In the genomic region with DNA sequence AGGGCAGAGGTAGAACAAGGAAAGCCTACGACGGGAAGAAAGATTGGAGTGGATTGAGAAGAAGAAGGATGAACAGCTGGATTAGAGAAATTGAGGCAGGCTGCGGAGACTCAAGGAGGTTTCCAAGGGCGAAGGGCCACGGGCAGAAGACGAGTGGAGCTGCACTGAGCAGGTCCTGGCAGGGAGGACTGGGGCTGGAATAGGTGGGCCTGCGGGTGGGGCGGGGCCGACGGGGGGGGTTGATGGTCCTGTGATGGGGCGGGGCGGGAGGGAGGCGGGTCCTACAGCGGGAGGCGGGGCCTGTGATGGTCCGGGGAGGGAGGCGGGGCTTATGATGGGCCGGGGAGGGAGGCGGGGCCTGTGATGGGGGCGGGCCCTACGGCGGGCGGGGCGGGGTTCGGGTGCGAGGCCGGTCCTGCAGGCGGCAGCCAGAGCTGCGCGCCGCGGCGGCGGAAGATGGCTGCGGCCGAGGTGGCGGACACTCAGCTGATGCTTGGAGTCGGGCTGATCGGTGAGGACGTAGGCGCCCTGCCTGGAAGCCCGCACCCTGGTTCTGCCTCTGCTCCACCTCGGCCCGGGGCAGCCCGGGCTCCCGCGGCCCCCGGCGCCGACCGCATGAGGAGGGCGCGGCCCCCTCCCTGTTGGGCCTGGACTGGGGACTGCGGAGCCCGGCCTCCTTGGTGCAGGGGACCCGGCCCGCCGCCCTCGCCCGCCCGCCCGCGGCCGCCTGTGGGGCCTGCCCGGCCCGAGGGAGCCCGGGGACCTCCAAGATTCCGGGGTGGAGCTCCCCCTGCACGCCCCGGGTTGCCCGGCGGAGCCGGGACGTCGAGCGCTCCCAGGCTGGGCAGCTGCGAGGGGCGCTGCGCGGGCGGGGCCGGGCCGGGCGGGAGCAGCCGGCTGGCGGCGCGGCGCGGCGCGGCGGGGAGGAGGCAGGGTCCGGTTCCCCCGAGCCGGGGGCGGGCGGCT, we compare ENCODE assay signal across 8 cellular contexts. TPM values are rescaled to one million over a fixed set of nuclear protein-coding genes. Genes with fewer than 3 reads are reported as not detected.
DNase-seq lines count a peak whose midpoint lies in the region; TF ChIP-seq lines count a peak whose summit lies in the region.

A gene with protein sequence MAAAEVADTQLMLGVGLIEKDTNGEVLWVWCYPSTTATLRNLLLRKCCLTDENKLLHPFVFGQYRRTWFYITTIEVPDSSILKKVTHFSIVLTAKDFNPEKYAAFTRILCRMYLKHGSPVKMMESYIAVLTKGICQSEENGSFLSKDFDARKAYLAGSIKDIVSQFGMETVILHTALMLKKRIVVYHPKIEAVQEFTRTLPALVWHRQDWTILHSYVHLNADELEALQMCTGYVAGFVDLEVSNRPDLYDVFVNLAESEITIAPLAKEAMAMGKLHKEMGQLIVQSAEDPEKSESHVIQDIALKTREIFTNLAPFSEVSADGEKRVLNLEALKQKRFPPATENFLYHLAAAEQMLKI (plus strand): TSS at position 427 of the 966 bp plus-strand sequence. CDS start 30 bp downstream, at position 457.

- intact Hi-C loops in mammary epithelial cell (cut with micrococcal nuclease), result loop anchor here (1.0 kb wide), 1 partner anchor 24 kb away; a partner anchor contains a TSS

- dilution Hi-C loops in mammary epithelial cell (cut with HindIII; ENCODE audit: low sequenced_read_pairs), result loop anchor here (5.0 kb wide), 1 partner anchor 97 kb away; no protein-coding TSS in a partner anchor

- peaks cover 20% of the 10 kb centered on the region for H3K79me2 ChIP-seq in mammary epithelial cell (ENCODE audit: insufficient read depth, low read length)

- H3K36me3 ChIP-seq in WERI-Rb-1 (peaks cover 12% of the 10 kb centered on the region), mammary epithelial cell (ENCODE audit: insufficient read depth, low read length) (peaks cover 3% of the 10 kb centered on the region)

- peak within 1 kb of the TSS; percentile 92 for H2AFZ ChIP-seq in mammary epithelial cell (ENCODE audit: low read depth, low read length)

- H3K27ac ChIP-seq in WERI-Rb-1, result peak within 1 kb of the TSS; percentile 56
- peak within 1 kb of the TSS; percentile 43 for H3K27ac ChIP-seq in mammary epithelial cell (ENCODE audit: insufficient read depth, low read depth, low read length)
- peak within 1 kb of the TSS; percentile 43 to 88 (median 82) for H3K27ac ChIP-seq in skin epidermis

- CTCF ChIA-PET in mammary epithelial cell (lab: Charles Lee; ENCODE audit: low non-redundant PET), result interaction anchor here (0.8 kb wide), 1 partner anchor 13 kb away, joined by 4 read pairs; no protein-coding TSS in a partner anchor

- DNase-seq in GM12864 (ENCODE audit: low read depth) (no peak), H4 (ENCODE audit: low spot score) (peak; percentile 42), M059J (ENCODE audit: low read depth) (peak; percentile 53), WERI-Rb-1 (peak; percentile 69), mammary epithelial cell (peak; percentile 66), iPS-NIHi7 (ENCODE audit: extremely low spot score) (peak; percentile 99), cortex of kidney (lab: John Stamatoyannopoulos, UW) (no peak)

- peaks cover 24% of the 10 kb centered on the region for H3K4me1 ChIP-seq in mammary epithelial cell (ENCODE audit: insufficient read depth, low read length)

- H4K20me1 ChIP-seq in mammary epithelial cell (ENCODE audit: insufficient read depth, low read length), result no peaks in the 10 kb centered on the region

- BruUV-seq in mammary epithelial cell (replicated peaks; lab: Mats Ljungman, UMichigan), result no TSS peak

- H3K4me3 ChIP-seq in GM12864 (ENCODE audit: low read depth, low read length) (peak within 1 kb of the TSS; percentile 84), WERI-Rb-1 (ENCODE audit: low read depth, low read length) (peak within 1 kb of the TSS; percentile 54), mammary epithelial cell (replicated peaks in 1 of 3; ENCODE audit: insufficient read depth in 1 of 3, low read depth in 2 of 3, low read length in 3 of 3) (peak within 1 kb of the TSS; percentile 74 to 76 (median 74)), skin epidermis (peak within 1 kb of the TSS; percentile 73 to 95 (median 89))

- H3K9ac ChIP-seq in mammary epithelial cell (ENCODE audit: insufficient read depth, low read length), result peak within 1 kb of the TSS; percentile 60

- no peak for TF ChIP-seq CTCF in GM12864 (IDR thresholded peaks at IDR 0.05; ENCODE audit: low read depth, low read length, missing control alignments)
- TF ChIP-seq CTCF in WERI-Rb-1 (IDR thresholded peaks at IDR 0.05; ENCODE audit: low read depth, low read length), result no peak
- TF ChIP-seq CTCF in mammary epithelial cell (conservative IDR thresholded peaks at IDR 0.05 in 1 of 2, IDR thresholded peaks at IDR 0.05 in 1 of 2; ENCODE audit: extremely low read depth in 1 of 2, insufficient read depth in 1 of 2, low read depth in 1 of 2, low read length in 2 of 2), result no peak

- H3K4me2 ChIP-seq in mammary epithelial cell (ENCODE audit: insufficient read depth, low read depth, low read length), result peak within 1 kb of the TSS; percentile 92

- no peaks in the 10 kb centered on the region for H3K27me3 ChIP-seq in WERI-Rb-1 (ENCODE audit: insufficient read depth, low read depth, severe bottlenecking)
- H3K27me3 ChIP-seq in mammary epithelial cell (ENCODE audit: insufficient read depth, low read length), result no peaks in the 10 kb centered on the region

- 28% methylated on average over 7 of the region's 98 CpGs for WGBS in mammary epithelial cell (ENCODE audit: low coverage, missing lambda C conversion rate)

- in situ Hi-C loops in mammary epithelial cell (cut with MboI; ENCODE audit: low sequenced_read_pairs in 2 of 2), result no loop called here

- H3K9me3 ChIP-seq in WERI-Rb-1 (ENCODE audit: severe bottlenecking) (no peaks in the 10 kb centered on the region), mammary epithelial cell (replicated peaks; ENCODE audit: insufficient read depth, low read length) (no peaks in the 10 kb centered on the region)

RNA-seq across cellular contexts. Expression of the gene that starts here (rescaled TPM):
- total RNA-seq in H4 (2014; rRNA removed; shearing (Covaris generic)), result 59.5 and 62.2 TPM in 2 replicates
- 46.2 and 49.2 TPM in 2 replicates for total RNA-seq in M059J (2014; rRNA removed; shearing (Covaris generic))
- 10 to 100 TPM; 39.9 to 61.3 TPM for total RNA-seq in mammary epithelial cell
- 51.5 TPM for polyA plus RNA-seq in mammary epithelial cell
- 57.5 TPM for polyA minus RNA-seq in mammary epithelial cell

Comparison
In these comparisons a context has a peak if more than half of its experiments do, and no peak if none do; other contexts are left out.
1. DNase-seq: peak in H4 (single experiment), M059J (single experiment), WERI-Rb-1 (single experiment), mammary epithelial cell (single experiment) and iPS-NIHi7 (single experiment); none in GM12864 (single experiment) and cortex of kidney (single experiment).
2. Peak in every context shown above with its lines, with median percentiles within 50 percentile points of each other: H3K4me3 ChIP-seq and H3K27ac ChIP-seq.